8 cellular contexts compared by ENCODE assay signal in the genomic region with DNA sequence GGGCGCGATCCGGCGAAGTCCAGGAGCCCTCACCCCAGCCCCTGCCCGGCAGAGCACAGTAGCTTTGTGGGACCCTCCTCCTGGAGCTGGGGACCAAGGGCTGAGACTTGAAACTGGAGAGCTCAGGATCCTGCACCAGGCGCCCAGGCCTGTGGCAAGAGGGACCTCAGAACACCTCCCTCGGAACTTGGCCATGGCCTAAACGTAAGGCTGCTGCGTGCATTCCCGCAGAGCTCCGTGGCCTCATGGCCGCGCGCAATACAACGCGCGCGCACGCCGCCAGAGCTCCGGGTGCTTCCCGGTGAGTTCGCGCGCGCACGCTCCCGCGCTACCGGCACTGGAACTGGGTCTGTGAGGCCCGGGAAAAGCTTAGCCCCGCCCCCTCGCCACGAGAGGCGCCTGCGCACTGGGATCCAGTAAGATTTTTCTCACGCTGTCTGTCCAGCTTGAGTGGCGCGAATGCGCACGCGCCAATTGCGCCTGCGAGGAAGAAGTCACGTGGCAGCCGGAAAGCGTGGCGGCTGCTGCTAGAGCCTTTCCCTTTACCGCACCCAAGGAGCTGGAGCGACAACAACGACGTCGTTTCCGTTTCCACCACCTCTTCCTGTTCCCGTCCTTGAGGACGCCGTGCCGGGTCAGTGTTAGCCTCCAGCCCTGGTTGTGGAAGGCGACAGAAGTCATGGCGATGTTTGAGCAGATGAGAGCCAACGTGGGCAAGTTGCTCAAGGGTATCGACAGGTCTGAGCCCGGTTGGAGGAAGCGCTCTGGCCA.
A peak's percentile ranks its signal among the peaks of the same experiment; 100 is the strongest.
DNase-seq lines count a peak whose midpoint lies in the region; ATAC-seq and FAIRE-seq lines count a peak whose summit lies in the region.

Gene EIF3K, plus strand, starts transcription at position 599 of the 771 bp plus-strand sequence. Its CDS starts 81 bp downstream, at position 680.

- FAIRE-seq in GM19239 (lab: Jason Lieb, UNC) (peak; percentile 100), colon (lab: Jason Lieb, UNC) (peak; percentile 75)

- DNase-seq in AML-193 (lab: John Stamatoyannopoulos, UW): peak; percentile 95 to 97
- peak; percentile 90 for DNase-seq in GM19239 (ENCODE audit: insufficient read length, low spot score)
- peak; percentile 98 to 99 for DNase-seq in NCI-H526 (lab: John Stamatoyannopoulos, UW)
- DNase-seq in activated CD4-positive, alpha-beta T cell treated with anti-CD3 and anti-CD28 coated beads for 48 hours: peak; percentile 99
- peak; percentile 99 for DNase-seq in kidney glomerular epithelial cell (lab: John Stamatoyannopoulos, UW)
- DNase-seq in stimulated activated CD4-positive, alpha-beta T cell treated with anti-CD3 and anti-CD28 coated beads, Interleukin-1b, Interleukin-23, amount 100 ng/mL, for 1 hour (ENCODE audit: low read depth in 2 of 2): peak; percentile 94 to 98

- peak; percentile 40 for ATAC-seq in HG03457 (IDR thresholded peaks at IDR 0.05; ENCODE audit: unreplicated experiment)

Comparison
In these comparisons a context has a peak if more than half of its experiments do, and no peak if none do; other contexts are left out.
1. Peak in every context shown above with its lines: DNase-seq and ATAC-seq.